ENCODE assay signal across 8 cellular contexts in genomic region chr22:46066691-46067090, GRCh38.
DNase-seq lines count a peak whose midpoint lies in the region; ATAC-seq, FAIRE-seq and TF ChIP-seq lines count a peak whose summit lies in the region.

No MANE protein-coding gene starts in this region.

- no peaks in the 10 kb centered on the region for H3K27me3 ChIP-seq in OCI-LY1 (ENCODE audit: insufficient read depth, low read length)
- H3K27me3 ChIP-seq in psoas muscle (ENCODE audit: insufficient read depth in 3 of 3, low read length in 2 of 3): no peaks in the 10 kb centered on the region

- H2AFZ ChIP-seq in OCI-LY1 (ENCODE audit: low read length): no peak overlapping the region

- peak overlapping the region; percentile 72 for H3K9ac ChIP-seq in OCI-LY1 (ENCODE audit: low read length)

- TF ChIP-seq CTCF in OCI-LY1 (IDR thresholded peaks at IDR 0.05; ENCODE audit: low read length): no peak
- TF ChIP-seq CTCF in psoas muscle (IDR thresholded peaks at IDR 0.05): no peak

- H3K27ac ChIP-seq in OCI-LY1 (ENCODE audit: low read depth, low read length, poor library complexity, severe bottlenecking): peak overlapping the region; percentile 88
- H3K27ac ChIP-seq in psoas muscle: peak overlapping the region; percentile 99

- H3K9me3 ChIP-seq in OCI-LY1 (ENCODE audit: low read length) (no peaks in the 10 kb centered on the region), psoas muscle (no peaks in the 10 kb centered on the region)

- 8 to 35% (median 9%) methylated on average over 11 of the region's 11 CpGs for WGBS in psoas muscle, 3 donors

- DNase-seq in GF-D8 (lab: John Stamatoyannopoulos, UW) (peak; percentile 34), psoas muscle (peak in 1 of 2 donors; percentile 48), GM19239 (ENCODE audit: insufficient read length, low spot score) (no peak), left lobe of liver (ENCODE audit: low spot score) (no peak)
- no peak for DNase-seq in activated CD4-positive, alpha-beta T cell treated with anti-CD3 and anti-CD28 coated beads, Interleukin-2, amount 50 U/mL, for 48 hours

- peak overlapping the region; percentile 80 for H3K4me2 ChIP-seq in OCI-LY1 (ENCODE audit: low read length)

- FAIRE-seq in GM19239 (lab: Jason Lieb, UNC): no peak

- no peaks in the 10 kb centered on the region for H3F3A ChIP-seq in OCI-LY1 (ENCODE audit: insufficient read depth, low read length)

- peaks cover 40% of the 10 kb centered on the region for H3K79me2 ChIP-seq in OCI-LY1 (ENCODE audit: insufficient read depth, low read length)

- no peaks in the 10 kb centered on the region for H3K9me2 ChIP-seq in OCI-LY1 (ENCODE audit: low read depth, low read length)

- intact Hi-C loops in psoas muscle (cut with DNase I): loop anchor here in 1 of 2 donors (2.0 kb wide), 1 partner anchor 16 kb away; no protein-coding TSS in a partner anchor

- H3K36me3 ChIP-seq in OCI-LY1 (ENCODE audit: insufficient read depth, low read length) (no peaks in the 10 kb centered on the region), psoas muscle (ENCODE audit: insufficient read depth in 1 of 2, low read depth in 1 of 2) (no peaks in the 10 kb centered on the region)

- H4K20me1 ChIP-seq in OCI-LY1 (ENCODE audit: insufficient read depth, low read length): no peaks in the 10 kb centered on the region

- peaks cover 75% of the 10 kb centered on the region for H3K4me1 ChIP-seq in OCI-LY1 (ENCODE audit: insufficient read depth, low read length, severe bottlenecking)
- H3K4me1 ChIP-seq in psoas muscle: peaks cover 45% of the 10 kb centered on the region

- H3K4me3 ChIP-seq in OCI-LY1 (ENCODE audit: low read depth, low read length, poor library complexity, severe bottlenecking) (peak overlapping the region; percentile 70), psoas muscle (peak overlapping the region; percentile 88)

- peak; percentile 21 for ATAC-seq in esophagus mucosa
- ATAC-seq in psoas muscle: no peak
- ATAC-seq in HG02759 (IDR thresholded peaks at IDR 0.05; ENCODE audit: unreplicated experiment): no peak
- no peak for ATAC-seq in left lobe of liver
